Comparison of ENCODE assay signal across 1 cellular context in the genomic region with DNA sequence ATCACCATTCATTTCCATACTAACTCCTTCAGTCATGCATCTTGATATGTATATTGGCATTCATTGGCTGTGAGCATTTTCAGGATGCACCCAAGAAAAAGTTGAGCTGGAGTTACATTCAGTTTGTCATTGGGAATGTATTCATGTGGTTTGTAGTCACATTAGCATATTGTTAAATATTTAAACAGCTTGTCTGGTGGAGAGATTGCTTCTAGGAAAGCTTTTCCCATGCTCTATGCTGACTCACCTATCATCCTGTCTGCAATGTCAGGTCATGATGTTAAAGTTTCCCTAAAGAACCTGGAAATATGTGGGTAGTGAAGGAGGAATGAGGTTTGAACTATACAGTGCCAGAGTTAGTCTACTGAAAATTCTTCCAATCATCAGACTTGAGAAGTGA.
TF ChIP-seq lines count a peak whose summit lies in the region.

No MANE protein-coding gene starts in this region.

TF ChIP-seq in HepG2, 621 proteins besides CTCF, POLR2A, EP300 and RAD21 (continued from another document):
- TF ChIP-seq SMAD9 (CRISPR knock-in tag; IDR thresholded peaks at IDR 0.05) (no peak), SRF (IDR thresholded peaks at IDR 0.05; ENCODE audit: low read depth, low read length) (no peak), CBFB (CRISPR knock-in tag; IDR thresholded peaks at IDR 0.05) (no peak), ZFX (CRISPR knock-in tag; IDR thresholded peaks at IDR 0.05; ENCODE audit: low read depth) (no peak), RBFOX2 (IDR thresholded peaks at IDR 0.05; ENCODE audit: low read depth, low read length) (no peak)
- TF ChIP-seq, protein P1, sequence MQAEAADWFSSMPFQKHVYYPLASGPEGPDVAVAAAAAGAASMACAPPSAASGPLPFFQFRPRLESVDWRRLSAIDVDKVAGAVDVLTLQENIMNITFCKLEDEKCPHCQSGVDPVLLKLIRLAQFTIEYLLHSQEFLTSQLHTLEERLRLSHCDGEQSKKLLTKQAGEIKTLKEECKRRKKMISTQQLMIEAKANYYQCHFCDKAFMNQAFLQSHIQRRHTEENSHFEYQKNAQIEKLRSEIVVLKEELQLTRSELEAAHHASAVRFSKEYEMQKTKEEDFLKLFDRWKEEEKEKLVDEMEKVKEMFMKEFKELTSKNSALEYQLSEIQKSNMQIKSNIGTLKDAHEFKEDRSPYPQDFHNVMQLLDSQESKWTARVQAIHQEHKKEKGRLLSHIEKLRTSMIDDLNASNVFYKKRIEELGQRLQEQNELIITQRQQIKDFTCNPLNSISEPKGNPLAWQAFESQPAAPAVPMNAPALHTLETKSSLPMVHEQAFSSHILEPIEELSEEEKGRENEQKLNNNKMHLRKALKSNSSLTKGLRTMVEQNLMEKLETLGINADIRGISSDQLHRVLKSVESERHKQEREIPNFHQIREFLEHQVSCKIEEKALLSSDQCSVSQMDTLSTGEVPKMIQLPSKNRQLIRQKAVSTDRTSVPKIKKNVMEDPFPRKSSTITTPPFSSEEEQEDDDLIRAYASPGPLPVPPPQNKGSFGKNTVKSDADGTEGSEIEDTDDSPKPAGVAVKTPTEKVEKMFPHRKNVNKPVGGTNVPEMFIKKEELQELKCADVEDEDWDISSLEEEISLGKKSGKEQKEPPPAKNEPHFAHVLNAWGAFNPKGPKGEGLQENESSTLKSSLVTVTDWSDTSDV (CRISPR knock-in tag; IDR thresholded peaks at IDR 0.05) = no peak
TF ChIP-seq in HepG2: peak in this region for 0.
